13 cellular contexts compared by ENCODE assay signal in genomic region chr16:83533193-83533592, GRCh38.
DNase-seq lines count a peak whose midpoint lies in the region; ATAC-seq and TF ChIP-seq lines count a peak whose summit lies in the region.
"Had no signal": no experiment of that assay in that cellular context is flagged by ENCODE, and none has a peak within 500 bp of the region (broad histone marks: within the 10 kb centered on the region; RNA-seq: fewer than 3 reads in every experiment).

No MANE protein-coding gene starts in this region.

- H3K23ac ChIP-seq in IMR-90 (ENCODE audit: low read depth, low read length), result 0 out of 2 replicates have a peak overlapping the region, but pooled peaks have one; percentile 1

- 70% methylated on average over 2 of the region's 11 CpGs; no CpG with 5 or more reads in 1 of the 2 experiments for WGBS in IMR-90 (ENCODE audit: extremely low coverage in 2 of 2, insufficient read length in 1 of 2), 2 experiments

- POLR2A ChIA-PET in IMR-90 (lab: Charles Lee; ENCODE audit: unreplicated experiment), result no interaction called here

- H2AK5ac ChIP-seq in IMR-90 (ENCODE audit: low read depth, low read length), result no peak overlapping the region; the same call in 1 of the 2 replicates

- TF ChIP-seq RAD21 in IMR-90 (IDR thresholded peaks at IDR 0.05; ENCODE audit: low read length), result no peak

- no peak overlapping the region for H3K4me3 ChIP-seq in IMR-90 (ENCODE audit: insufficient read depth, low read depth, low read length)
- no peak overlapping the region for H3K4me3 ChIP-seq in vagina
- H3K4me3 ChIP-seq: body of pancreas had no signal

- H3K79me1 ChIP-seq in IMR-90 (ENCODE audit: low read depth in 1 of 2, low read length in 2 of 2), result peaks cover 0 to 6% of the 10 kb centered on the region in 2 experiments; a peak in 1 of 4 replicates

- CTCF ChIA-PET in IMR-90 (lab: Yijun Ruan, JAX), result interaction anchor here (0.6 to 0.7 kb wide), 3 partner anchors 13 to 222 kb away, joined by 3 to 5 read pairs (median 3); no protein-coding TSS in a partner anchor

- H3K56ac ChIP-seq in IMR-90 (ENCODE audit: extremely low read depth, insufficient read depth, low read length), result no peak overlapping the region

- 0 out of 2 replicates have a peak overlapping the region, but pooled peaks have one; percentile 37 for H2BK120ac ChIP-seq in IMR-90 (ENCODE audit: low read depth, low read length)

- peak overlapping the region; percentile 50 for H2AFZ ChIP-seq in IMR-90 (replicated peaks; ENCODE audit: low read length, poor library complexity)

- H4K8ac ChIP-seq in IMR-90 (ENCODE audit: low read depth in 2 of 2, low read length in 2 of 2), result no peak overlapping the region; a peak in 1 of 4 replicates

- no peak overlapping the region for H2AK9ac ChIP-seq in IMR-90 (replicated peaks; ENCODE audit: low read depth, low read length, poor library complexity)

- in situ Hi-C loops in IMR-90 (cut with MboI; ENCODE audit: low sequenced_read_pairs), result no loop called here

- BruUV-seq in IMR-90 (replicated peaks; lab: Mats Ljungman, UMichigan), result no TSS peak

- H4K20me1 ChIP-seq in IMR-90 (ENCODE audit: insufficient read depth, low read length), result no peaks in the 10 kb centered on the region

- TF ChIP-seq CTCF in IMR-90 (conservative IDR thresholded peaks at IDR 0.05; ENCODE audit: low read depth, low read length) (no peak), vagina (IDR thresholded peaks at IDR 0.05) (no peak)

- no peaks in the 10 kb centered on the region for H3K9me3 ChIP-seq in IMR-90 (ENCODE audit: control insufficient read depth, insufficient read depth, low read length)
- no peaks in the 10 kb centered on the region for H3K9me3 ChIP-seq in vagina
- H3K9me3 ChIP-seq: body of pancreas, neutrophil had no signal

- no peak overlapping the region for H3K4me2 ChIP-seq in IMR-90 (ENCODE audit: low read depth, low read length)

- 0 out of 2 replicates have a peak, but pooled peaks cover 4% of the 10 kb centered on the region for H3K9me1 ChIP-seq in IMR-90 (ENCODE audit: insufficient read depth, low read length)

- H4K5ac ChIP-seq in IMR-90 (ENCODE audit: low read depth, low read length), result no peak overlapping the region

- no peak overlapping the region for H2BK15ac ChIP-seq in IMR-90 (ENCODE audit: low read depth, low read length)

- H3K27me3 ChIP-seq in IMR-90 (ENCODE audit: control insufficient read depth, insufficient read depth, low read length) (no peaks in the 10 kb centered on the region), vagina (no peaks in the 10 kb centered on the region)
- H3K27me3 ChIP-seq: body of pancreas, neutrophil had no signal

- H4K91ac ChIP-seq in IMR-90 (ENCODE audit: insufficient read depth, low read depth, low read length), result no peak overlapping the region

- H2BK20ac ChIP-seq in IMR-90 (ENCODE audit: low read depth, low read length), result 0 out of 2 replicates have a peak overlapping the region, but pooled peaks have one; percentile 29

- peak; percentile 58 for ATAC-seq in IMR-90 (ENCODE audit: low read depth)
- ATAC-seq in SK-N-SH treated with all-trans-retinoic acid at 6 μM for 48 hours, result peak; percentile 77; the same call in 2 of the 3 replicates
- ATAC-seq: body of pancreas, left lobe of liver had no signal

- H3K9ac ChIP-seq in IMR-90 (ENCODE audit: low read depth, low read length), result no peak overlapping the region

- H3K36me3 ChIP-seq in IMR-90 (ENCODE audit: control insufficient read depth, insufficient read depth, low read length), result no peaks in the 10 kb centered on the region
- H3K36me3 ChIP-seq in vagina, result no peaks in the 10 kb centered on the region
- H3K36me3 ChIP-seq: neutrophil had no signal

- peaks cover 6% of the 10 kb centered on the region; the same call in 1 of the 2 replicates for H3K4me1 ChIP-seq in IMR-90 (ENCODE audit: control insufficient read depth, insufficient read depth, low read length)
- H3K4me1 ChIP-seq in vagina, result peaks cover 6% of the 10 kb centered on the region
- H3K4me1 ChIP-seq: body of pancreas had no signal

- no peak overlapping the region for H3K18ac ChIP-seq in IMR-90 (ENCODE audit: low read depth, low read length)

- H2BK5ac ChIP-seq in IMR-90 (ENCODE audit: low read depth, low read length, poor library complexity, severe bottlenecking), result no peak overlapping the region

- 0 out of 2 replicates have a peak overlapping the region, but pooled peaks have one; percentile 14 for H3K14ac ChIP-seq in IMR-90 (replicated peaks; ENCODE audit: low read depth, low read length)

- peak; percentile 67 for DNase-seq in DMS79 (lab: John Stamatoyannopoulos, UW)
- DNase-seq in IMR-90, result peak; percentile 78
- DNase-seq in kidney tubule cell (ENCODE audit: low spot score), result peak; percentile 93
- no peak for DNase-seq in NCI-H1048 (lab: John Stamatoyannopoulos, UW)
- no peak for DNase-seq in vagina (ENCODE audit: extremely low spot score in 2 of 2)
- no peak for DNase-seq in T-helper 1 cell
- no peak for DNase-seq in NOMO-1 (lab: John Stamatoyannopoulos, UW; ENCODE audit: unreplicated experiment in 2 of 2)
- DNase-seq: body of pancreas; NCI-H226; stimulated activated CD4-positive, alpha-beta T cell treated with anti-CD3 and anti-CD28 coated beads, Interleukin-4, amount 100 ng/mL, for 1 hour had no signal

- intact Hi-C loops in IMR-90 (cut with micrococcal nuclease), result no loop called here
- intact Hi-C loops in vagina (cut with DNase I), result no loop called here

- dilution Hi-C loops in IMR-90 (cut with HindIII; ENCODE audit: low sequenced_read_pairs, unreplicated experiment), result no loop called here

- 0 out of 2 replicates have a peak overlapping the region, but pooled peaks have one; percentile 28 for H3K4ac ChIP-seq in IMR-90 (ENCODE audit: low read depth, low read length)

- H3K27ac ChIP-seq in IMR-90 (ENCODE audit: insufficient read depth, low read length), result no peak overlapping the region
- no peak overlapping the region for H3K27ac ChIP-seq in vagina
- H3K27ac ChIP-seq: body of pancreas, neutrophil had no signal

- TF ChIP-seq POLR2A in IMR-90 (IDR thresholded peaks at IDR 0.05; ENCODE audit: low read depth, low read length) (no peak), vagina (IDR thresholded peaks at IDR 0.05) (no peak)

TF ChIP-seq in IMR-90, 13 proteins besides CTCF, POLR2A, EP300 and RAD21:
- no peak for TF ChIP-seq RFX5 (IDR thresholded peaks at IDR 0.05; ENCODE audit: low read depth, low read length)
- peak; percentile 60; the same call in 1 of the 2 replicates for TF ChIP-seq FOS (IDR thresholded peaks at IDR 0.05; ENCODE audit: low read depth, low read length)
- TF ChIP-seq CHD1 (IDR thresholded peaks at IDR 0.05; ENCODE audit: low read depth, low read length), result no peak
TF ChIP-seq in IMR-90: peak in this region for 1.

TF ChIP-seq in SK-N-SH treated with all-trans-retinoic acid at 6 μM for 48 hours, 23 proteins besides CTCF, POLR2A, EP300 and RAD21 (continues in another document):
- TF ChIP-seq ZNF8 (CRISPR knock-in tag; IDR thresholded peaks at IDR 0.05), result no peak
- no peak for TF ChIP-seq CSDC2 (CRISPR knock-in tag; IDR thresholded peaks at IDR 0.05)
- TF ChIP-seq TCF4 (CRISPR knock-in tag; IDR thresholded peaks at IDR 0.05; ENCODE audit: borderline replicate concordance), result no peak
- TF ChIP-seq CSRNP3 (CRISPR knock-in tag; IDR thresholded peaks at IDR 0.05), result no peak
- no peak for TF ChIP-seq RARB (CRISPR knock-in tag; IDR thresholded peaks at IDR 0.05)
- TF ChIP-seq CREB5 (CRISPR knock-in tag; IDR thresholded peaks at IDR 0.05; ENCODE audit: low read depth), result no peak
- TF ChIP-seq ZNF70 (CRISPR knock-in tag; IDR thresholded peaks at IDR 0.05), result no peak
- no peak for TF ChIP-seq GLIS3 (CRISPR knock-in tag; IDR thresholded peaks at IDR 0.05)

Comparison
In these comparisons a context has a peak if more than half of its experiments do, and no peak if none do; other contexts are left out.
1. DNase-seq: peak in DMS79 (single experiment), IMR-90 (single experiment) and kidney tubule cell (single experiment); none in NCI-H1048 (single experiment), vagina (0 of 2), T-helper 1 cell (0 of 5) and NOMO-1 (0 of 2).